Comparison of ENCODE assay signal across 8 cellular contexts in the genomic region with DNA sequence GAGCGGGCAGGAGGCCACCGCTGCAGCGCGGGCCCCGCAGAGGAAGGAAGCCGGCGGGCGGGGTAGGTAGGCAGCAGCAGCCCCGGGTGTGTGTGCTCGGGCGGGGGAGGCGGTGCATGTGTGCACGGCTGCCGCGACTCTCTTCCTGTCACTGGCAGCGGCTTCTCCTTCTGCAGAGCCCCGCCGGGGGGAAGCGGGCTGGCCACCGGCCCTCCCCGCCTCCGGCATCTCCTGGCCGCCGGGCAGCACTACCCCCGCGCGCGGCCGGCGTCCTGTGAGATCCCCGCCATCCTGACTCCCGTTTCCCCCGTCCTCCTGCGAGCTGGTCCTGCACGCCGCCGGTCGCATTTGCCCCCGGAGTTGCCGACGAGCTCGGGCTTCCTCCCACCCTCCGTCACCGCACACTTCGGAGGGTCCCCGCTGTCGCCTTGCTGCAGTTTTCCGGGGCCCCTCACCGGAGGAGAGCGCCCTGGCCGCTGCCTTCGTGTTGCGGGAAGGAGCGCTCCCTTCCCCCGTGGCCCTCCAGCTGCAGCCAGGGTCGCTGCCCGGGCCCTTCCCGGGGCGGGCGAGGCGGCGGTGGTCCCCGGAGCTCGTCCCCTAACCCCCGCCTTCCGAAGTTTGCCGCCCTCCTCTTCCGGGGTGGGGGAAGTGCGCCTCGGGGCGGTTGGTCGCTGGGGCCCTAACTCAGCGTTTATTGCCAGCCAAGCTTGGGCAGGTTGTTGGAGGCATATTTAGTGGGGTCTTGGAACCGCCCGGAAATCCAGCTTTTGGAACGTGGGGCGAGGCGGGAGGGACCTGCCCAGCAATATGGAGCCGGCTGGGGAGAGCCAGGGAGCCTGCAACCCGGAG. TPM values are rescaled to one million over a fixed set of nuclear protein-coding genes. Genes with fewer than 3 reads are reported as not detected.
A peak's percentile ranks its signal among the peaks of the same experiment; 100 is the strongest.
DNase-seq lines count a peak whose midpoint lies in the region; ATAC-seq and TF ChIP-seq lines count a peak whose summit lies in the region.

No MANE protein-coding gene starts in this region.

- H3K27me3 ChIP-seq in Karpas-422 (ENCODE audit: low read length): 0 out of 2 replicates have a peak, but pooled peaks cover 2% of the 10 kb centered on the region
- H3K27me3 ChIP-seq in SU-DHL-6 (ENCODE audit: low read length): no peaks in the 10 kb centered on the region
- H3K27me3 ChIP-seq in skeletal muscle tissue (ENCODE audit: control insufficient read depth in 3 of 3, insufficient read depth in 3 of 3, low read length in 3 of 3): no peaks in the 10 kb centered on the region

- peaks cover under 1% of the 10 kb centered on the region; the same call in 1 of the 2 replicates for H3K9me3 ChIP-seq in Karpas-422 (ENCODE audit: low read length)
- peaks cover 2% of the 10 kb centered on the region; the same call in 1 of the 2 replicates for H3K9me3 ChIP-seq in SU-DHL-6 (ENCODE audit: insufficient read depth, low read length)
- no peaks in the 10 kb centered on the region for H3K9me3 ChIP-seq in skeletal muscle tissue (ENCODE audit: control insufficient read depth in 3 of 3, low read length in 3 of 3)

- H4K20me1 ChIP-seq in Karpas-422 (ENCODE audit: insufficient read depth, low read depth, low read length) (peaks cover 23% of the 10 kb centered on the region; the same call in 1 of the 2 replicates), SU-DHL-6 (ENCODE audit: low read depth, low read length) (peaks cover 10% of the 10 kb centered on the region)

- DNase-seq in ELR (ENCODE audit: low read depth): peak; percentile 74
- peak; percentile 86 for DNase-seq in Karpas-422
- peak; percentile 29 for DNase-seq in activated naive CD8-positive, alpha-beta T cell treated with anti-CD3 and anti-CD28 coated beads, Interleukin-2, amount 50 U/mL, for 16 hours (ENCODE audit: low read depth, low spot score)
- peak; percentile 47 to 87 for DNase-seq in hippocampal formation (lab: John Stamatoyannopoulos, UW)
- DNase-seq in cerebellar cortex (ENCODE audit: low spot score): no peak

- ATAC-seq in GM21825 (IDR thresholded peaks at IDR 0.05; ENCODE audit: unreplicated experiment): peak; percentile 45

- H3F3A ChIP-seq in SU-DHL-6 (ENCODE audit: insufficient read depth): no peaks in the 10 kb centered on the region

- H3K4me1 ChIP-seq in Karpas-422 (ENCODE audit: low read length): peaks cover 28% of the 10 kb centered on the region
- H3K4me1 ChIP-seq in skeletal muscle tissue (ENCODE audit: control insufficient read depth in 3 of 3, insufficient read depth in 3 of 3, low read length in 3 of 3): peaks cover 11 to 23% (median 12%) of the 10 kb centered on the region in 3 donors

- peak overlapping the region; percentile 85 for H3K9ac ChIP-seq in Karpas-422 (ENCODE audit: low read length)
- H3K9ac ChIP-seq in SU-DHL-6 (ENCODE audit: low read length): peak overlapping the region; percentile 95
- H3K9ac ChIP-seq in skeletal muscle tissue (ENCODE audit: low read depth in 1 of 3, low read length in 3 of 3): peak overlapping the region; percentile 84 to 90 (median 86)

- H3K4me3 ChIP-seq in Karpas-422 (ENCODE audit: low read length): peak overlapping the region; percentile 76
- H3K4me3 ChIP-seq in SU-DHL-6 (ENCODE audit: insufficient read depth, low read length, poor library complexity, severe bottlenecking): peak overlapping the region; percentile 77
- peak overlapping the region; percentile 84 to 99 (median 91) for H3K4me3 ChIP-seq in skeletal muscle tissue (ENCODE audit: low read length in 3 of 3)

- no peak for TF ChIP-seq CTCF in SU-DHL-6 (IDR thresholded peaks at IDR 0.05; ENCODE audit: insufficient read depth, low read length, poor library complexity, severe bottlenecking)

- H2AFZ ChIP-seq in Karpas-422 (ENCODE audit: low read length): peak overlapping the region; percentile 29
- peak overlapping the region; percentile 78 for H2AFZ ChIP-seq in SU-DHL-6 (ENCODE audit: low read depth, low read length, severe bottlenecking)

- H3K79me2 ChIP-seq in Karpas-422 (ENCODE audit: low read length) (peaks cover 47% of the 10 kb centered on the region), SU-DHL-6 (ENCODE audit: insufficient read depth, low read length) (peaks cover 47% of the 10 kb centered on the region)

- peak overlapping the region; percentile 79 for H3K4me2 ChIP-seq in Karpas-422 (ENCODE audit: low read depth, low read length, poor library complexity, severe bottlenecking)
- H3K4me2 ChIP-seq in SU-DHL-6 (ENCODE audit: low read depth, low read length, poor library complexity, severe bottlenecking): peak overlapping the region; percentile 88

- peak overlapping the region; percentile 70 for H3K27ac ChIP-seq in Karpas-422 (ENCODE audit: low read length)
- H3K27ac ChIP-seq in SU-DHL-6 (ENCODE audit: low read depth, low read length): peak overlapping the region; percentile 94
- peak overlapping the region; percentile 97 for H3K27ac ChIP-seq in skeletal muscle tissue (ENCODE audit: low read depth, low read length)

- no peaks in the 10 kb centered on the region for H3K36me3 ChIP-seq in Karpas-422 (ENCODE audit: insufficient read depth, low read length)
- H3K36me3 ChIP-seq in SU-DHL-6 (ENCODE audit: low read length): 0 out of 2 replicates have a peak, but pooled peaks cover 4% of the 10 kb centered on the region
- H3K36me3 ChIP-seq in skeletal muscle tissue (ENCODE audit: control insufficient read depth in 3 of 3, insufficient read depth in 3 of 3, low read length in 3 of 3): peaks cover 0 to 4% (median 2%) of the 10 kb centered on the region in 3 donors

- H3K9me2 ChIP-seq in Karpas-422 (replicated peaks; ENCODE audit: insufficient read depth, low read length): no peaks in the 10 kb centered on the region
- H3K9me2 ChIP-seq in SU-DHL-6 (replicated peaks; ENCODE audit: insufficient read depth, low read length): no peaks in the 10 kb centered on the region

RNA-seq across cellular contexts. Expression of a gene that starts 0.6 kb away (rescaled TPM):
- total RNA-seq in Karpas-422 (2014; rRNA removed; shearing (Covaris generic); ENCODE audit: low replicate concordance): 13.2 and 24.0 TPM in 2 replicates
- 33.4 TPM for total RNA-seq in skeletal muscle tissue
